12 cellular contexts compared by ENCODE assay signal in the genomic region with DNA sequence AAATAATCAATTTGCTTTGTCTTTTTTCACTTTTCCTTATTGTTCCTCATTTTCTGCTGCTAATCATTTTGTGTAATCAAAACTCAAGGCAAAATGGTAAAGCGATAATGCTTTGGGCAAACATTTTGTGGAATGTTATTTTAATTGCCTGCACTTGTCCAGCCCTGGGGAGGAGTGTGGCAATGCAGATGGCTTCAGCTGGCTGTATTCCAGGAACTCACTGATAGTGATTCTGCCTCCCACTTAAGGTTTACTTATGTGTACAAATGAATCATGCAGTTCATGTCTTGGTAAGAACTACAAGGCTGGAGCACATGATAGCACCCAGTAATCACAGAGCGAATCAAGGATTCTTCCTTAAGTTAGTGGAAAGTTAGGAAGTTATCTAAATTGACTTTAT.
DNase-seq lines count a peak whose midpoint lies in the region; ATAC-seq and TF ChIP-seq lines count a peak whose summit lies in the region.
"Had no signal": no experiment of that assay in that cellular context is flagged by ENCODE, and none has a peak within 500 bp of the region (broad histone marks: within the 10 kb centered on the region; RNA-seq: fewer than 3 reads in every experiment).

No MANE protein-coding gene starts in this region.

- TF ChIP-seq POLR2A in vagina (IDR thresholded peaks at IDR 0.05), result no peak

- H3K4me1 ChIP-seq in BE2C (peaks cover 10% of the 10 kb centered on the region), foreskin keratinocyte (no peaks in the 10 kb centered on the region), vagina (no peaks in the 10 kb centered on the region)

- H3K27ac ChIP-seq in SK-N-MC (no peak overlapping the region), foreskin keratinocyte (no peak overlapping the region), vagina (no peak overlapping the region)

- no peaks in the 10 kb centered on the region for H3K9me3 ChIP-seq in BE2C
- H3K9me3 ChIP-seq in MG63, result no peaks in the 10 kb centered on the region
- H3K9me3 ChIP-seq in SK-N-MC (ENCODE audit: low read depth, low read length), result no peaks in the 10 kb centered on the region
- H3K9me3 ChIP-seq in vagina, result no peaks in the 10 kb centered on the region

- ATAC-seq in foreskin keratinocyte (peak; percentile 73), GM19351 (IDR thresholded peaks at IDR 0.05; ENCODE audit: unreplicated experiment) (no peak)
- ATAC-seq: natural killer cell treated with Interleukin-12 subunit alpha and Interleukin-12 subunit beta and Interleukin-15 and Interleukin-18, amount 100 ng/mL, for 72 hours; stimulated activated naive CD8-positive, alpha-beta T cell treated with anti-CD3 and anti-CD28 coated beads, Interleukin-15, amount 100 ng/mL, for 72 hours had no signal

- intact Hi-C loops in vagina (cut with DNase I), result no loop called here

- no peak for TF ChIP-seq CTCF in BE2C (IDR thresholded peaks at IDR 0.05; ENCODE audit: low read depth, low read length)
- no peak for TF ChIP-seq CTCF in foreskin keratinocyte (conservative IDR thresholded peaks at IDR 0.05)
- no peak for TF ChIP-seq CTCF in vagina (IDR thresholded peaks at IDR 0.05)

- DNase-seq in BE2C (peak; percentile 79), MG63 (peak; percentile 5), SK-N-MC (ENCODE audit: low read depth, low spot score) (peak; percentile 44), foreskin keratinocyte (peak; percentile 64 to 74), SIG-M5 (lab: John Stamatoyannopoulos, UW) (no peak), KG1 (lab: John Stamatoyannopoulos, UW) (no peak), vagina (ENCODE audit: extremely low spot score in 2 of 2) (no peak)
- DNase-seq: AML-193; dermis blood vessel endothelial cell; stimulated activated naive CD8-positive, alpha-beta T cell treated with anti-CD3 and anti-CD28 coated beads, Interleukin-15, amount 100 ng/mL, for 72 hours had no signal

- no peak overlapping the region for H3K9ac ChIP-seq in SK-N-MC (ENCODE audit: insufficient read length)

- no peaks in the 10 kb centered on the region for H3K27me3 ChIP-seq in BE2C
- no peaks in the 10 kb centered on the region for H3K27me3 ChIP-seq in MG63
- H3K27me3 ChIP-seq in foreskin keratinocyte, result peaks cover 2% of the 10 kb centered on the region
- no peaks in the 10 kb centered on the region for H3K27me3 ChIP-seq in vagina

- no peak overlapping the region for H3K4me3 ChIP-seq in BE2C (ENCODE audit: low read depth, low read length)
- H3K4me3 ChIP-seq in MG63, result no peak overlapping the region
- H3K4me3 ChIP-seq in SK-N-MC, result 0 out of 2 replicates have a peak overlapping the region, but pooled peaks have one; percentile 4
- H3K4me3 ChIP-seq in vagina, result no peak overlapping the region

- no peaks in the 10 kb centered on the region for H3K36me3 ChIP-seq in BE2C
- H3K36me3 ChIP-seq in MG63, result no peaks in the 10 kb centered on the region
- peaks cover 5% of the 10 kb centered on the region for H3K36me3 ChIP-seq in SK-N-MC (ENCODE audit: insufficient read depth, low read length)
- H3K36me3 ChIP-seq in vagina, result no peaks in the 10 kb centered on the region

Comparison
In these comparisons a context has a peak if more than half of its experiments do, and no peak if none do; other contexts are left out.
1. DNase-seq: peak in BE2C (single experiment), MG63 (single experiment), SK-N-MC (single experiment) and foreskin keratinocyte (2 of 2); none in SIG-M5 (single experiment), KG1 (single experiment) and vagina (0 of 2).